25 cellular contexts compared by ENCODE assay signal in genomic region chr9:126669108-126669507, GRCh38. TPM values are rescaled to one million over a fixed set of nuclear protein-coding genes. Genes with fewer than 3 reads are reported as not detected.
"Had no signal": no experiment of that assay in that cellular context is flagged by ENCODE, and none has a peak within 500 bp of the region (broad histone marks: within the 10 kb centered on the region; RNA-seq: fewer than 3 reads in every experiment).

No MANE protein-coding gene starts in this region.

- H3K4me3 Mint-ChIP-seq: IgD-negative memory B cell, T-cell had no signal

- H3K27ac ChIP-seq: HL-60, KMS-11, RWPE1 had no signal

- H3K9me3 Mint-ChIP-seq: IgD-negative memory B cell, T-cell had no signal

- H3K9ac ChIP-seq: KMS-11, SK-N-SH had no signal

- H3K9me3 ChIP-seq: SK-N-SH had no signal

- H3K4me3 ChIP-seq: K562 had no signal

- H3K27ac Mint-ChIP-seq: IgD-negative memory B cell, T-cell had no signal

- ATAC-seq: K562, Panc1, PC-3, T-cell had no signal

- H3K36me3 Mint-ChIP-seq: IgD-negative memory B cell, T-cell had no signal

- DNase-seq: Kasumi-1, MM.1S, NCI-H1092 treated with DMSO at 0.1 percent for 48 hours, NCI-H1436, NCI-H187, NCI-H2029, NCI-H2081 treated with DMSO at 0.1 percent for 48 hours, NCI-H2171, NCI-H226, NCI-H446, NCI-H510A, NCI-H524 treated with DMSO at 0.1 percent for 48 hours, NCI-H69, NCI-H774, PC-3, SHP77, SK-N-SH, SW 1271, T-cell had no signal

RNA-seq across cellular contexts. Expression of gene LMX1B, which starts 55.4 kb away (rescaled TPM):
- total RNA-seq: K562, T-cell had no signal
- polyA plus RNA-seq: IgD-negative memory B cell, K562, SK-N-SH had no signal
